In the genomic region with DNA sequence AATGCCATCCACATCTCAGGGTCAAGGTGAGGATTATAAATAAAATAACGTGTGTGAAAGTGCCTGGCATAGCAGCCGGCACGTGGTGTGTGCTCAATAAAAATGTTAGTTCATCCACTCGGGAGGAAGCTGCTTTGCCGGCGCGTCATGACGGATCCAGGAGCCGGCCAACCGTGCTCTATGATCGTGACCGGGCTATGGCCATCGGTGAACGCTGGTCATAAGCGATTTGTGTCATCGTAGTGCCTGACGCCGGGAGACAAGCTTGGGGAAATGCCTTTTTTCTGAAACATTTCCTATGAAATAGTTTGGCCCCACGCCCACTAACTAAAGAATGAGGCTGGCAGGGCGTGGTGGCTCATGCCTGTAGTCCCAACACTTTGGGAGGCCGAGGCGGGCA, we compare ENCODE assay signal across 1 cellular context.
TF ChIP-seq lines count a peak whose summit lies in the region.

No MANE protein-coding gene starts in this region.

TF ChIP-seq in IMR-90, 13 proteins besides CTCF, POLR2A, EP300 and RAD21 (continued from another document):
- TF ChIP-seq, protein P1, sequence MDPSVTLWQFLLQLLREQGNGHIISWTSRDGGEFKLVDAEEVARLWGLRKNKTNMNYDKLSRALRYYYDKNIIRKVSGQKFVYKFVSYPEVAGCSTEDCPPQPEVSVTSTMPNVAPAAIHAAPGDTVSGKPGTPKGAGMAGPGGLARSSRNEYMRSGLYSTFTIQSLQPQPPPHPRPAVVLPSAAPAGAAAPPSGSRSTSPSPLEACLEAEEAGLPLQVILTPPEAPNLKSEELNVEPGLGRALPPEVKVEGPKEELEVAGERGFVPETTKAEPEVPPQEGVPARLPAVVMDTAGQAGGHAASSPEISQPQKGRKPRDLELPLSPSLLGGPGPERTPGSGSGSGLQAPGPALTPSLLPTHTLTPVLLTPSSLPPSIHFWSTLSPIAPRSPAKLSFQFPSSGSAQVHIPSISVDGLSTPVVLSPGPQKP (IDR thresholded peaks at IDR 0.05; ENCODE audit: borderline replicate concordance, low read depth, low read length) = no peak
- TF ChIP-seq BHLHE40 (IDR thresholded peaks at IDR 0.05; ENCODE audit: low read depth, low read length) (peak; percentile 11; the same call in 1 of the 2 replicates), FOS (IDR thresholded peaks at IDR 0.05; ENCODE audit: low read depth, low read length) (no peak), CEBPB (IDR thresholded peaks at IDR 0.05; ENCODE audit: low read depth, low read length) (no peak), CHD1 (IDR thresholded peaks at IDR 0.05; ENCODE audit: low read depth, low read length) (no peak), RFX5 (IDR thresholded peaks at IDR 0.05; ENCODE audit: low read depth, low read length) (no peak), RCOR1 (IDR thresholded peaks at IDR 0.05; ENCODE audit: insufficient replicate concordance, low read length) (no peak), SMC3 (IDR thresholded peaks at IDR 0.05; ENCODE audit: low read depth, low read length) (no peak), MAZ (IDR thresholded peaks at IDR 0.05; ENCODE audit: borderline replicate concordance, low read depth, low read length) (no peak), NFE2L2 (IDR thresholded peaks at IDR 0.05; ENCODE audit: low read depth, low read length) (no peak), MAFK (IDR thresholded peaks at IDR 0.05; ENCODE audit: low read depth, low read length) (no peak)
- TF ChIP-seq, protein P2, sequence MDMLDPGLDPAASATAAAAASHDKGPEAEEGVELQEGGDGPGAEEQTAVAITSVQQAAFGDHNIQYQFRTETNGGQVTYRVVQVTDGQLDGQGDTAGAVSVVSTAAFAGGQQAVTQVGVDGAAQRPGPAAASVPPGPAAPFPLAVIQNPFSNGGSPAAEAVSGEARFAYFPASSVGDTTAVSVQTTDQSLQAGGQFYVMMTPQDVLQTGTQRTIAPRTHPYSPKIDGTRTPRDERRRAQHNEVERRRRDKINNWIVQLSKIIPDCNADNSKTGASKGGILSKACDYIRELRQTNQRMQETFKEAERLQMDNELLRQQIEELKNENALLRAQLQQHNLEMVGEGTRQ (IDR thresholded peaks at IDR 0.05; ENCODE audit: low read depth, low read length) = peak; percentile 69
